In the genomic region with DNA sequence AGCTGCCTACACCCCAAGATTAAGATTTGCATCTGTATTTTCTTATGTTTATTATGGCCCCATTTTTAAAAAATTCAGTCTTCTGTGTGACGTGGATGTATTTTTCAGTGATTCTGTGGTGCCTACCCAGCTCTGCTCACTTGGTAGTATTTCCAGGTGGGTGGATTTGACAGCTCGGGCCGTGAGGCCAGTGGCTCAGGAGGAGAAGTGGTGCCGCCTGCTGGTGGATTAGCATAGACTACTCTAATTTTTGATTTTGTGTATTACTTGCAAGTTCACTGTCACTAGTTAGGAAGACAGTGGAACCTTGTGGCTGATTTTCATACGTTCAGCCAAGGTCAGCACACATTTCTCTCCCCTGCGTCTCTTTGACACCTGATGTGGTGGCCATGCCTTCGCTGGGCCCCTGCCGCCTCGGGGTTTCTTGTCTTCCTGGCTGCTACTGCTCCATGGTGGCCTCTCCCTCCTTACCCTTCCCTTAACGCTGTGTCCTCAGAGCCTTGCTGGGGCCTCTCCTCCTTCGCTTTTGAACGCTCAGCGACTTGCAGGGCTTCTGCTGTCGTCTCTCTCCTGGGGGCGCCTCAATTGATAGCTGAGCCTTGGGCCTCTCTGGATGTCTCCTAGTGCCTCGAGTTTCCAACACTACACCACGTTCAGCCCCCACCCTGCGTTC, we compare ENCODE assay signal across 8 cellular contexts.
A peak's percentile ranks its signal among the peaks of the same experiment; 100 is the strongest.
DNase-seq lines count a peak whose midpoint lies in the region; ATAC-seq, FAIRE-seq and TF ChIP-seq lines count a peak whose summit lies in the region.

No MANE protein-coding gene starts in this region.

- POLR2A ChIA-PET in H1 (lab: Charles Lee; ENCODE audit: partially characterized antibody): no interaction called here

- no peak overlapping the region for H3K4me3 Mint-ChIP-seq in mesothelial cell of epicardium

- no peak overlapping the region for H3K27ac Mint-ChIP-seq in mesothelial cell of epicardium

- H3K27ac ChIP-seq in H1 (ENCODE audit: low read depth, low read length): no peak overlapping the region

- no peaks in the 10 kb centered on the region for H3K9me3 ChIP-seq in H1 (ENCODE audit: insufficient read depth in 2 of 2, low read depth in 1 of 2, low read length in 1 of 2)

- H3K4me2 ChIP-seq in H1 (ENCODE audit: insufficient read depth in 1 of 2, low read depth in 2 of 2, low read length in 2 of 2): no peak overlapping the region

- H3K79me1 ChIP-seq in H1 (ENCODE audit: low read depth, low read length): no peaks in the 10 kb centered on the region

- TF ChIP-seq RAD21 in H1 (IDR thresholded peaks at IDR 0.05 in 1 of 2, conservative IDR thresholded peaks at IDR 0.05 in 1 of 2; ENCODE audit: low read depth in 2 of 2, low read length in 2 of 2): peak; percentile 85 to 91

- no peaks in the 10 kb centered on the region; a peak in 1 of 7 replicates for H3K4me1 ChIP-seq in H1 (replicated peaks in 1 of 4; ENCODE audit: control insufficient read depth in 3 of 4, insufficient read depth in 4 of 4, low read length in 3 of 4)

- no peak overlapping the region for H2BK120ac ChIP-seq in H1 (replicated peaks; ENCODE audit: low read depth, low read length)

- peaks cover 3 to 6% of the 10 kb centered on the region in 2 experiments for H4K20me1 ChIP-seq in H1 (replicated peaks in 1 of 2; ENCODE audit: control insufficient read depth in 1 of 2, insufficient read depth in 2 of 2, low read length in 2 of 2)

- H3K36me3 ChIP-seq in H1 (ENCODE audit: control insufficient read depth in 2 of 4, insufficient read depth in 4 of 4, low read length in 3 of 4): no peaks in the 10 kb centered on the region; a peak in 1 of 8 replicates

- 73% methylated on average over 18 of the region's 18 CpGs; no CpG with 5 or more reads in 1 of the 2 experiments for WGBS in H1 (ENCODE audit: extremely low coverage in 1 of 2, insufficient coverage in 1 of 2, insufficient read length in 1 of 2, insufficient replicate concordance in 2 of 2, low coverage in 1 of 2, low lambda C conversion rate in 2 of 2, missing lambda C conversion rate in 1 of 2), 2 experiments

- H2AFZ ChIP-seq in H1 (ENCODE audit: low read length): no peak overlapping the region

- no peak overlapping the region for H4K91ac ChIP-seq in H1 (replicated peaks; ENCODE audit: insufficient read length, low read length)

- no peak overlapping the region for H2BK12ac ChIP-seq in H1 (ENCODE audit: low read depth, low read length)

- peaks cover 9% of the 10 kb centered on the region for H3K36me3 Mint-ChIP-seq in mesothelial cell of epicardium

- H2BK5ac ChIP-seq in H1 (ENCODE audit: low read depth, low read length): no peak overlapping the region

- H3K14ac ChIP-seq in H1 (ENCODE audit: insufficient read length): no peak overlapping the region

- ATAC-seq in HG03442 (IDR thresholded peaks at IDR 0.05; ENCODE audit: unreplicated experiment): peak; percentile 50

- H3K79me2 ChIP-seq in H1 (ENCODE audit: control insufficient read depth in 1 of 2, insufficient read depth in 2 of 2, low read length in 2 of 2): no peaks in the 10 kb centered on the region

- H3K23ac ChIP-seq in H1 (ENCODE audit: insufficient read length): no peak overlapping the region

- H3K56ac ChIP-seq in H1 (replicated peaks; ENCODE audit: insufficient read length, low read depth, low read length): no peak overlapping the region

- no peak overlapping the region for H2BK15ac ChIP-seq in H1 (ENCODE audit: low read length)

- H2BK20ac ChIP-seq in H1 (ENCODE audit: low read length): no peak overlapping the region

- no peaks in the 10 kb centered on the region for H3K9me3 Mint-ChIP-seq in mesothelial cell of epicardium

- TF ChIP-seq EP300 in H1 (IDR thresholded peaks at IDR 0.05; ENCODE audit: borderline replicate concordance in 1 of 2, low read depth in 2 of 2, low read length in 2 of 2): no peak

- no peak for TF ChIP-seq POLR2A in H1 (IDR thresholded peaks at IDR 0.05; ENCODE audit: control extremely low read depth in 1 of 2, low read depth in 2 of 2, low read length in 2 of 2)

- no peaks in the 10 kb centered on the region for H3K4me1 Mint-ChIP-seq in mesothelial cell of epicardium

- H4K8ac ChIP-seq in H1 (ENCODE audit: extremely low read depth, insufficient read depth, low read length): no peak overlapping the region

- H2AK5ac ChIP-seq in H1 (ENCODE audit: low read depth, low read length): no peak overlapping the region

- DNase-seq in DMS53 treated with DMSO at 0.1 percent for 48 hours (lab: John Stamatoyannopoulos, UW; ENCODE audit: unreplicated experiment) (peak; percentile 49), NOMO-1 treated with DMSO at 0.1 percent for 48 hours (lab: John Stamatoyannopoulos, UW; ENCODE audit: unreplicated experiment) (peak; percentile 53), H1 (ENCODE audit: low read depth in 1 of 2, low spot score in 2 of 2) (peak in 1 of 2 experiments; percentile 77), mesothelial cell of epicardium (ENCODE audit: low spot score in 2 of 2, unreplicated experiment in 2 of 2) (peak; percentile 63 to 78), occipital lobe (lab: John Stamatoyannopoulos, UW) (no peak)
- peak; percentile 37 to 54 (median 49) for DNase-seq in activated CD8-positive, alpha-beta memory T cell treated with anti-CD3 and anti-CD28 coated beads for 48 hours (ENCODE audit: low read depth in 2 of 3, low spot score in 2 of 3)
- peak; percentile 66 to 73 for DNase-seq in stimulated activated CD8-positive, alpha-beta memory T cell treated with anti-CD3 and anti-CD28 coated beads, Interleukin-4, amount 100 ng/mL, for 1 hour (ENCODE audit: low read depth in 2 of 2, low spot score in 1 of 2)

- TF ChIP-seq CTCF in H1 (IDR thresholded peaks at IDR 0.05; ENCODE audit: control extremely low read depth in 1 of 3, insufficient read depth in 1 of 3, low read depth in 1 of 3, low read length in 3 of 3) (peak; percentile 57 to 89 (median 80)), mesothelial cell of epicardium (IDR thresholded peaks at IDR 0.05; ENCODE audit: unreplicated experiment) (peak; percentile 88)

- no peak overlapping the region for H3K4me3 ChIP-seq in H1 (ENCODE audit: extremely low read depth in 1 of 4, insufficient read depth in 2 of 4, low read depth in 3 of 4, low read length in 4 of 4)

- H3K4ac ChIP-seq in H1 (replicated peaks; ENCODE audit: insufficient read length, low read depth, low read length): no peak overlapping the region

- no peak overlapping the region for H3K18ac ChIP-seq in H1 (ENCODE audit: extremely low read depth, low read length)

- no peaks in the 10 kb centered on the region for H3K27me3 ChIP-seq in H1 (replicated peaks in 1 of 4; ENCODE audit: control insufficient read depth in 3 of 4, extremely low read depth in 1 of 4, insufficient read depth in 3 of 4, low read length in 3 of 4)

- no peak overlapping the region for H4K5ac ChIP-seq in H1 (ENCODE audit: insufficient read length, low read depth, low read length)

- CTCF ChIA-PET in H1 (lab: Charles Lee; ENCODE audit: partially characterized antibody): interaction anchor here (0.5 to 7.7 kb wide), 41 partner anchors 9 to 838 kb away, joined by 3 to 77 read pairs (median 4); no protein-coding TSS in a partner anchor

- no peaks in the 10 kb centered on the region for H3K23me2 ChIP-seq in H1 (ENCODE audit: low read depth, low read length)

- FAIRE-seq in H1 (lab: Jason Lieb, UNC): peak; percentile 68

- H3K27me3 Mint-ChIP-seq in mesothelial cell of epicardium (ENCODE audit: low read depth): no peaks in the 10 kb centered on the region

- H3K9ac ChIP-seq in H1 (replicated peaks in 1 of 4; ENCODE audit: extremely low read depth in 1 of 4, low read depth in 3 of 4, low read length in 3 of 4): no peak overlapping the region

TF ChIP-seq in H1, 55 proteins besides CTCF, POLR2A, EP300 and RAD21:
- TF ChIP-seq JUND (IDR thresholded peaks at IDR 0.05; ENCODE audit: low read length): no peak
- TF ChIP-seq, protein P1, sequence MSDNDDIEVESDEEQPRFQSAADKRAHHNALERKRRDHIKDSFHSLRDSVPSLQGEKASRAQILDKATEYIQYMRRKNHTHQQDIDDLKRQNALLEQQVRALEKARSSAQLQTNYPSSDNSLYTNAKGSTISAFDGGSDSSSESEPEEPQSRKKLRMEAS (IDR thresholded peaks at IDR 0.05): peak; percentile 45; the same call in 1 of the 2 replicates
- TF ChIP-seq SIN3A (conservative IDR thresholded peaks at IDR 0.05 in 1 of 2, IDR thresholded peaks at IDR 0.05 in 1 of 2; ENCODE audit: low read depth in 1 of 2, low read length in 2 of 2): peak; percentile 92 to 94; a peak in 3 of 4 replicates
